Comparison of ENCODE assay signal across 8 cellular contexts in genomic region chr19:1864480-1865171, GRCh38. TPM values are rescaled to one million over a fixed set of nuclear protein-coding genes. Genes with fewer than 3 reads are reported as not detected.
DNase-seq lines count a peak whose midpoint lies in the region; ATAC-seq, FAIRE-seq and TF ChIP-seq lines count a peak whose summit lies in the region.

No MANE protein-coding gene starts in this region.

- POLR2A ChIA-PET in SK-N-SH (lab: Yijun Ruan, JAX) (interaction anchor here (0.8 to 1.4 kb wide), 4 partner anchors 9 to 41 kb away, joined by 3 to 7 read pairs (median 5); partner anchors contain the start of genes ADAT3 and SCAMP4), K562 (lab: Yijun Ruan, JAX) (interaction anchor here (0.5 to 3.5 kb wide), 9 partner anchors 8 to 333 kb away, joined by 3 to 24 read pairs (median 3); partner anchors contain the start of gene ABHD17A)

- H3K4me1 ChIP-seq in SK-N-SH (ENCODE audit: control insufficient read depth in 1 of 2, insufficient read depth in 2 of 2, low read depth in 1 of 2, low read length in 1 of 2): peaks cover 18 to 28% of the 10 kb centered on the region in 2 experiments; a peak in 2 of 4 replicates
- H3K4me1 ChIP-seq in K562 (replicated peaks in 1 of 2; ENCODE audit: control insufficient read depth in 2 of 2, insufficient read depth in 2 of 2, low read length in 2 of 2): peaks cover 33 to 73% of the 10 kb centered on the region in 2 experiments
- H3K4me1 ChIP-seq in iPS-15b (ENCODE audit: control insufficient read depth, insufficient read depth, low read length): peaks cover 7% of the 10 kb centered on the region

- no peak for FAIRE-seq in K562 (lab: Jason Lieb, UNC)

- intact Hi-C loops in K562 (cut with micrococcal nuclease): no loop called here

- H3K4me2 ChIP-seq in SK-N-SH (peak overlapping the region; percentile 100), K562 (ENCODE audit: insufficient read depth, low read length) (peak overlapping the region; percentile 83)

- no peaks in the 10 kb centered on the region for H3K9me2 ChIP-seq in SK-N-SH

- BruUV-seq in K562 (replicated peaks; lab: Mats Ljungman, UMichigan): TSS peak; percentile 92

- H3K9me3 ChIP-seq in SK-N-SH (no peaks in the 10 kb centered on the region), K562 (replicated peaks; ENCODE audit: control insufficient read depth, insufficient read depth, low read depth, low read length) (no peaks in the 10 kb centered on the region), iPS-15b (ENCODE audit: control insufficient read depth, insufficient read depth, low read length) (no peaks in the 10 kb centered on the region)

- peak; percentile 75 for DNase-seq in AG08395 (ENCODE audit: low spot score)
- peak; percentile 90 for DNase-seq in SK-N-SH
- peak; percentile 79 to 91 (median 80) for DNase-seq in K562 (ENCODE audit: extremely low read depth in 1 of 4, low spot score in 3 of 4)
- no peak for DNase-seq in skeletal muscle cell (ENCODE audit: low read depth)

- peaks cover 9% of the 10 kb centered on the region for H3F3A ChIP-seq in SK-N-SH (replicated peaks; ENCODE audit: insufficient read depth)

- CTCF ChIA-PET in SK-N-SH (lab: Yijun Ruan, JAX): interaction anchor here (0.5 to 1.9 kb wide), 14 partner anchors 9 to 730 kb away, joined by 3 to 10 read pairs (median 4); no protein-coding TSS in a partner anchor
- CTCF ChIA-PET in K562 (lab: Yijun Ruan, JAX; ENCODE audit: low intra/inter-chr PET ratio): no interaction called here

- peak overlapping the region; percentile 93 to 94 for H3K27ac ChIP-seq in SK-N-SH (ENCODE audit: low read depth in 2 of 2, low read length in 1 of 2)
- H3K27ac ChIP-seq in K562 (ENCODE audit: extremely low read depth, low read depth, low read length): peak overlapping the region; percentile 99

- peak; percentile 54 for TF ChIP-seq RAD21 in SK-N-SH (IDR thresholded peaks at IDR 0.05; ENCODE audit: low read length)
- TF ChIP-seq RAD21 in K562 (CRISPR knock-in tag; conservative IDR thresholded peaks at IDR 0.05 in 1 of 2, IDR thresholded peaks at IDR 0.05 in 1 of 2): peak; percentile 50 to 72

- ATAC-seq in GM18498 (IDR thresholded peaks at IDR 0.05; ENCODE audit: unreplicated experiment): peak; percentile 31
- ATAC-seq in HG03460 (IDR thresholded peaks at IDR 0.05; ENCODE audit: unreplicated experiment): peak; percentile 31
- peak; percentile 84 for ATAC-seq in K562
- ATAC-seq in GM21619 (IDR thresholded peaks at IDR 0.05; ENCODE audit: unreplicated experiment): no peak

- H2AFZ ChIP-seq in SK-N-SH (ENCODE audit: low read depth) (peak overlapping the region; percentile 62), K562 (ENCODE audit: low read depth, low read length) (peak overlapping the region; percentile 92)

- in situ Hi-C loops in K562 (cut with MboI): no loop called here

- H3K27me3 ChIP-seq in SK-N-SH (ENCODE audit: insufficient read depth) (no peaks in the 10 kb centered on the region), K562 (ENCODE audit: control insufficient read depth in 2 of 2, insufficient read depth in 2 of 2, low read length in 2 of 2) (no peaks in the 10 kb centered on the region), iPS-15b (ENCODE audit: control insufficient read depth, insufficient read depth, low read length) (peaks cover 13% of the 10 kb centered on the region)

- H3K9ac ChIP-seq in SK-N-SH: peak overlapping the region; percentile 96
- peak overlapping the region; percentile 94 to 97 for H3K9ac ChIP-seq in K562 (ENCODE audit: insufficient read depth in 1 of 2, low read depth in 2 of 2, low read length in 2 of 2)
- H3K9ac ChIP-seq in iPS-15b (ENCODE audit: low read depth, low read length): peak overlapping the region; percentile 83

- 0% methylated on average over 5 of the region's 52 CpGs for WGBS in SK-N-SH (ENCODE audit: low lambda C conversion rate)
- 5% methylated on average over 42 of the region's 52 CpGs for WGBS in K562 (ENCODE audit: insufficient coverage, low coverage, missing lambda C conversion rate)

- TF ChIP-seq POLR2A in K562 (conservative IDR thresholded peaks at IDR 0.05): peak; percentile 73

- H3K9me1 ChIP-seq in K562 (ENCODE audit: control insufficient read depth, insufficient read depth, low read length): peaks cover 5% of the 10 kb centered on the region

- H3K36me3 ChIP-seq in SK-N-SH (replicated peaks in 1 of 2; ENCODE audit: control insufficient read depth in 1 of 2, insufficient read depth in 2 of 2, low read length in 1 of 2): no peaks in the 10 kb centered on the region
- H3K36me3 ChIP-seq in K562 (ENCODE audit: control insufficient read depth, insufficient read depth, low read length): no peaks in the 10 kb centered on the region; the same call in 2 of the 3 replicates
- H3K36me3 ChIP-seq in iPS-15b (ENCODE audit: control insufficient read depth, insufficient read depth, low read length): no peaks in the 10 kb centered on the region

- TF ChIP-seq CTCF in SK-N-SH (IDR thresholded peaks at IDR 0.05) (peak; percentile 60), K562 (IDR thresholded peaks at IDR 0.05 in 2 of 3, conservative IDR thresholded peaks at IDR 0.05 in 1 of 3; ENCODE audit: insufficient read depth in 2 of 3, low read depth in 1 of 3, low read length in 3 of 3) (peak; percentile 76 to 89 (median 81))

- peaks cover 30% of the 10 kb centered on the region for H4K20me1 ChIP-seq in SK-N-SH (ENCODE audit: insufficient read depth)
- H4K20me1 ChIP-seq in K562 (replicated peaks; ENCODE audit: control insufficient read depth, insufficient read depth, low read length): peaks cover 17% of the 10 kb centered on the region

- TF ChIP-seq EP300 in SK-N-SH (IDR thresholded peaks at IDR 0.05; ENCODE audit: borderline replicate concordance in 1 of 2, low read depth in 1 of 2, low read length in 1 of 2) (no peak), K562 (IDR thresholded peaks at IDR 0.05; ENCODE audit: low read length) (no peak)

- H3K4me3 ChIP-seq in SK-N-SH (ENCODE audit: low read depth in 2 of 2, low read length in 1 of 2): peak overlapping the region; percentile 64 to 79
- H3K4me3 ChIP-seq in K562: peak overlapping the region; percentile 75
- peak overlapping the region; percentile 70 for H3K4me3 ChIP-seq in iPS-15b (ENCODE audit: low read depth, low read length)
- peak overlapping the region; percentile 78 for H3K4me3 ChIP-seq in skeletal muscle cell (ENCODE audit: low read depth, low read length)

- peaks cover 64% of the 10 kb centered on the region for H3K79me2 ChIP-seq in SK-N-SH (ENCODE audit: insufficient read depth)
- H3K79me2 ChIP-seq in K562 (ENCODE audit: control insufficient read depth, insufficient read depth, low read length): peaks cover 50% of the 10 kb centered on the region

RNA-seq across cellular contexts. Expression of gene KLF16, which starts 1.2 kb away (rescaled TPM):
- 11.3 and 16.1 TPM in 2 replicates for polyA plus RNA-seq in SK-N-SH (2012; rRNA removed)
- 11.6 and 17.8 TPM in 2 replicates for polyA plus RNA-seq in SK-N-SH (2012; cell fraction: cytosol; rRNA removed)
- polyA plus RNA-seq in SK-N-SH (2012; cell fraction: nucleus; rRNA removed): 28.7 and 43.5 TPM in 2 replicates
- total RNA-seq in K562 (2011; cell fraction: chromatin; rRNA removed; ENCODE audit: low replicate concordance): 5.8 and 14.0 TPM in 2 replicates
- total RNA-seq in K562 (2011; cell fraction: nucleolus; rRNA removed): 11.7 and 16.7 TPM in 2 replicates
- total RNA-seq in K562 (2011; cell fraction: nucleoplasm; rRNA removed): 6.4 and 7.5 TPM in 2 replicates
- total RNA-seq in K562 (2014; rRNA removed): 15.5 and 22.0 TPM in 2 replicates
- 3.4 and 3.8 TPM in 2 replicates for total RNA-seq in K562 (2014; rRNA removed; fragmentation: Illumina TruSeq; extraction: Trizol)
- total RNA-seq in K562 (2015; rRNA removed; fragmentation: Illumina TruSeq; extraction: Trizol): 7.9 and 9.4 TPM in 2 replicates
- 59.1 and 60.4 TPM in 2 replicates for total RNA-seq in K562 (2021)
- polyA plus RNA-seq in K562 (2011; rRNA removed): 3.7 and 4.8 TPM in 2 replicates
- 7.1 and 44.8 TPM in 2 replicates for polyA plus RNA-seq in K562 (2011; cell fraction: cytosol; rRNA removed)
- polyA plus RNA-seq in K562 (2011; cell fraction: nucleus; rRNA removed): 14.2 and 29.1 TPM in 2 replicates
- polyA plus RNA-seq in K562 (2012): 20.8 and 23.7 TPM in 2 replicates
- 6.8 and 13.1 TPM in 2 replicates for polyA plus RNA-seq in K562 (2014; fragmentation: Illumina TruSeq; extraction: Trizol)
- under 1 TPM; 0.04 to 0.10 TPM for polyA plus RNA-seq in K562 (2014; fragmentation: Nextera tagmentation; extraction: Ambion mirVana)
- polyA plus RNA-seq in K562 (2014; rRNA removed): 15.4 and 27.5 TPM in 2 replicates
- 1.0 and 1.3 TPM in 2 replicates for polyA minus RNA-seq in K562 (2011; rRNA and poly(A)+ RNA removed)
- polyA minus RNA-seq in K562 (2011; cell fraction: cytosol; rRNA and poly(A)+ RNA removed): 15.0 and 25.4 TPM in 2 replicates
- polyA minus RNA-seq in K562 (2011; cell fraction: nucleus; rRNA and poly(A)+ RNA removed): 5.8 and 6.6 TPM in 2 replicates

RNA-seq across cellular contexts. Expression of gene REXO1, which starts 16.3 kb away (rescaled TPM):
- polyA plus RNA-seq in SK-N-SH (2012; rRNA removed): 9.0 and 18.8 TPM in 2 replicates
- polyA plus RNA-seq in SK-N-SH (2012; cell fraction: cytosol; rRNA removed): 7.1 and 12.6 TPM in 2 replicates
- polyA plus RNA-seq in SK-N-SH (2012; cell fraction: nucleus; rRNA removed): 87.2 and 224 TPM in 2 replicates
- total RNA-seq in K562 (2011; cell fraction: chromatin; rRNA removed; ENCODE audit: low replicate concordance): 46.7 and 163 TPM in 2 replicates
- 112 and 114 TPM in 2 replicates for total RNA-seq in K562 (2011; cell fraction: nucleolus; rRNA removed)
- total RNA-seq in K562 (2011; cell fraction: nucleoplasm; rRNA removed): 55.0 and 57.6 TPM in 2 replicates
- 15.8 and 21.9 TPM in 2 replicates for total RNA-seq in K562 (2014; rRNA removed)
- total RNA-seq in K562 (2014; rRNA removed; fragmentation: Illumina TruSeq; extraction: Trizol): 3.5 and 4.5 TPM in 2 replicates
- total RNA-seq in K562 (2015; rRNA removed; fragmentation: Illumina TruSeq; extraction: Trizol): 15.8 and 20.8 TPM in 2 replicates
- total RNA-seq in K562 (2021): 52.4 and 63.3 TPM in 2 replicates
- 14.6 and 21.5 TPM in 2 replicates for polyA plus RNA-seq in K562 (2011; rRNA removed)
- 17.4 and 27.3 TPM in 2 replicates for polyA plus RNA-seq in K562 (2011; cell fraction: cytosol; rRNA removed)
- polyA plus RNA-seq in K562 (2011; cell fraction: nucleus; rRNA removed): 56.5 and 100 TPM in 2 replicates
- polyA plus RNA-seq in K562 (2012): 37.1 and 39.8 TPM in 2 replicates
- 16.7 and 40.7 TPM in 2 replicates for polyA plus RNA-seq in K562 (2014; fragmentation: Illumina TruSeq; extraction: Trizol)
- under 1 TPM; 0.04 to 0.29 TPM for polyA plus RNA-seq in K562 (2014; fragmentation: Nextera tagmentation; extraction: Ambion mirVana)
- 31.0 and 50.1 TPM in 2 replicates for polyA plus RNA-seq in K562 (2014; rRNA removed)
- polyA minus RNA-seq in K562 (2011; rRNA and poly(A)+ RNA removed): 7.4 and 11.2 TPM in 2 replicates
- polyA minus RNA-seq in K562 (2011; cell fraction: cytosol; rRNA and poly(A)+ RNA removed): 23.8 and 34.7 TPM in 2 replicates
- 19.5 and 21.3 TPM in 2 replicates for polyA minus RNA-seq in K562 (2011; cell fraction: nucleus; rRNA and poly(A)+ RNA removed)

RNA-seq across cellular contexts. Expression of gene ABHD17A, which starts 20.7 kb away (rescaled TPM):
- polyA plus RNA-seq in SK-N-SH (2012; rRNA removed) (61.1 and 69.1 TPM in 2 replicates), K562 (2011; rRNA removed) (24.6 and 45.3 TPM in 2 replicates), K562 (2014; fragmentation: Illumina TruSeq; extraction: Trizol) (3.6 and 16.9 TPM in 2 replicates), K562 (2014; fragmentation: Nextera tagmentation; extraction: Ambion mirVana) (under 1 TPM in 1 of 2 experiments, not detected in 1; 0.04 TPM), K562 (2014; rRNA removed) (95.1 and 99.0 TPM in 2 replicates)
- 25.5 and 46.5 TPM in 2 replicates for polyA plus RNA-seq in SK-N-SH (2012; cell fraction: cytosol; rRNA removed)
- polyA plus RNA-seq in SK-N-SH (2012; cell fraction: nucleus; rRNA removed): 86.6 and 88.2 TPM in 2 replicates
- total RNA-seq in K562 (2011; cell fraction: chromatin; rRNA removed; ENCODE audit: low replicate concordance): 29.4 and 87.9 TPM in 2 replicates
- total RNA-seq in K562 (2011; cell fraction: nucleolus; rRNA removed): 61.7 and 67.8 TPM in 2 replicates
- total RNA-seq in K562 (2011; cell fraction: nucleoplasm; rRNA removed): 40.1 and 45.4 TPM in 2 replicates
- total RNA-seq in K562 (2014; rRNA removed) (135 and 157 TPM in 2 replicates), K562 (2014; rRNA removed; fragmentation: Illumina TruSeq; extraction: Trizol) (0.93 and 1.5 TPM in 2 replicates), K562 (2015; rRNA removed; fragmentation: Illumina TruSeq; extraction: Trizol) (18.9 and 26.5 TPM in 2 replicates), K562 (2021) (84.2 and 87.7 TPM in 2 replicates)
- 54.2 and 174 TPM in 2 replicates for polyA plus RNA-seq in K562 (2011; cell fraction: cytosol; rRNA removed)
- 117 and 184 TPM in 2 replicates for polyA plus RNA-seq in K562 (2011; cell fraction: nucleus; rRNA removed)
- polyA plus RNA-seq in K562 (2012): 47.5 and 74.5 TPM in 2 replicates
- 6.9 and 11.0 TPM in 2 replicates for polyA minus RNA-seq in K562 (2011; rRNA and poly(A)+ RNA removed)
- 26.1 and 39.4 TPM in 2 replicates for polyA minus RNA-seq in K562 (2011; cell fraction: cytosol; rRNA and poly(A)+ RNA removed)
- 15.3 and 15.8 TPM in 2 replicates for polyA minus RNA-seq in K562 (2011; cell fraction: nucleus; rRNA and poly(A)+ RNA removed)

RNA-seq across cellular contexts. Expression of gene ADAT3, which starts 40.6 kb away (rescaled TPM):
- polyA plus RNA-seq in SK-N-SH (2012; rRNA removed) (1.7 and 2.8 TPM in 2 replicates), K562 (2011; rRNA removed) (0.67 and 1.1 TPM in 2 replicates), K562 (2014; fragmentation: Illumina TruSeq; extraction: Trizol) (0.68 TPM in 1 of 2 replicates, not detected in the other), K562 (2014; fragmentation: Nextera tagmentation; extraction: Ambion mirVana) (not detected), K562 (2014; rRNA removed) (9.2 and 10.2 TPM in 2 replicates)
- polyA plus RNA-seq in SK-N-SH (2012; cell fraction: cytosol; rRNA removed): 1.3 and 2.1 TPM in 2 replicates
- 7.3 and 12.1 TPM in 2 replicates for polyA plus RNA-seq in SK-N-SH (2012; cell fraction: nucleus; rRNA removed)
- total RNA-seq in K562 (2011; cell fraction: chromatin; rRNA removed; ENCODE audit: low replicate concordance): 6.3 and 20.5 TPM in 2 replicates
- total RNA-seq in K562 (2011; cell fraction: nucleolus; rRNA removed): 18.0 and 18.5 TPM in 2 replicates
- 5.6 and 6.9 TPM in 2 replicates for total RNA-seq in K562 (2011; cell fraction: nucleoplasm; rRNA removed)
- total RNA-seq in K562 (2014; rRNA removed) (7.8 and 10.4 TPM in 2 replicates), K562 (2014; rRNA removed; fragmentation: Illumina TruSeq; extraction: Trizol) (not detected in 2 replicates), K562 (2015; rRNA removed; fragmentation: Illumina TruSeq; extraction: Trizol) (0.72 and 1.7 TPM in 2 replicates), K562 (2021) (15.1 and 15.6 TPM in 2 replicates)
- polyA plus RNA-seq in K562 (2011; cell fraction: cytosol; rRNA removed): 1.1 and 11.4 TPM in 2 replicates
- polyA plus RNA-seq in K562 (2011; cell fraction: nucleus; rRNA removed): 3.3 and 11.9 TPM in 2 replicates
- 6.8 and 6.9 TPM in 2 replicates for polyA plus RNA-seq in K562 (2012)
- 0.18 and 0.21 TPM in 2 replicates for polyA minus RNA-seq in K562 (2011; rRNA and poly(A)+ RNA removed)
- 4.5 and 5.4 TPM in 2 replicates for polyA minus RNA-seq in K562 (2011; cell fraction: cytosol; rRNA and poly(A)+ RNA removed)
- 2.1 and 3.4 TPM in 2 replicates for polyA minus RNA-seq in K562 (2011; cell fraction: nucleus; rRNA and poly(A)+ RNA removed)

RNA-seq across cellular contexts. Expression of gene SCAMP4, which starts 40.6 kb away (rescaled TPM):
- polyA plus RNA-seq in SK-N-SH (2012; rRNA removed) (11.8 and 30.0 TPM in 2 replicates), K562 (2011; rRNA removed) (6.7 and 8.9 TPM in 2 replicates), K562 (2014; fragmentation: Illumina TruSeq; extraction: Trizol) (15.2 and 26.1 TPM in 2 replicates), K562 (2014; fragmentation: Nextera tagmentation; extraction: Ambion mirVana) (under 1 TPM; 0.81 to 0.89 TPM), K562 (2014; rRNA removed) (17.1 and 19.3 TPM in 2 replicates)
- polyA plus RNA-seq in SK-N-SH (2012; cell fraction: cytosol; rRNA removed): 16.4 and 28.2 TPM in 2 replicates
- 67.1 and 70.7 TPM in 2 replicates for polyA plus RNA-seq in SK-N-SH (2012; cell fraction: nucleus; rRNA removed)
- 53.4 and 162 TPM in 2 replicates for total RNA-seq in K562 (2011; cell fraction: chromatin; rRNA removed; ENCODE audit: low replicate concordance)
- total RNA-seq in K562 (2011; cell fraction: nucleolus; rRNA removed): 113 and 133 TPM in 2 replicates
- total RNA-seq in K562 (2011; cell fraction: nucleoplasm; rRNA removed): 92.1 and 94.1 TPM in 2 replicates
- total RNA-seq in K562 (2014; rRNA removed) (20.9 and 26.4 TPM in 2 replicates), K562 (2014; rRNA removed; fragmentation: Illumina TruSeq; extraction: Trizol) (4.1 and 5.6 TPM in 2 replicates), K562 (2015; rRNA removed; fragmentation: Illumina TruSeq; extraction: Trizol) (12.8 and 13.2 TPM in 2 replicates), K562 (2021) (40.3 and 45.9 TPM in 2 replicates)
- polyA plus RNA-seq in K562 (2011; cell fraction: cytosol; rRNA removed): 8.3 and 13.1 TPM in 2 replicates
- 20.3 and 35.7 TPM in 2 replicates for polyA plus RNA-seq in K562 (2011; cell fraction: nucleus; rRNA removed)
- polyA plus RNA-seq in K562 (2012): 26.7 and 53.0 TPM in 2 replicates
- 3.4 and 5.9 TPM in 2 replicates for polyA minus RNA-seq in K562 (2011; rRNA and poly(A)+ RNA removed)
- polyA minus RNA-seq in K562 (2011; cell fraction: cytosol; rRNA and poly(A)+ RNA removed): 13.0 and 23.2 TPM in 2 replicates
- 12.0 and 13.3 TPM in 2 replicates for polyA minus RNA-seq in K562 (2011; cell fraction: nucleus; rRNA and poly(A)+ RNA removed)
